ENCODE assay signal across 29 cellular contexts in genomic region chr12:49483621-49484020, GRCh38. TPM values are rescaled to one million over a fixed set of nuclear protein-coding genes. Genes with fewer than 3 reads are reported as not detected.
DNase-seq lines count a peak whose midpoint lies in the region; TF ChIP-seq lines count a peak whose summit lies in the region.
"Had no signal": no experiment of that assay in that cellular context is flagged by ENCODE, and none has a peak within 500 bp of the region (broad histone marks: within the 10 kb centered on the region; RNA-seq: fewer than 3 reads in every experiment).

No MANE protein-coding gene starts in this region.

- no peak overlapping the region for H3K4me3 Mint-ChIP-seq in endodermal cell
- H3K4me3 Mint-ChIP-seq in mesothelial cell of epicardium = no peak overlapping the region
- no peak overlapping the region for H3K4me3 Mint-ChIP-seq in activated CD4-positive, alpha-beta memory T cell treated with anti-CD3 and anti-CD28 coated beads, Interleukin-2, amount 10 ng/mL, durations not matched to agents 7 days and 5 days
- H3K4me3 Mint-ChIP-seq: activated CD4-positive, alpha-beta T cell treated with anti-CD3 and anti-CD28 coated beads, Interleukin-2, amount 10 ng/mL, durations not matched to agents 24 days and 14 days; CD8-positive, alpha-beta memory T cell; effector memory CD8-positive, alpha-beta T cell had no signal

- H3K4me2 ChIP-seq in SK-N-SH = peak overlapping the region; percentile 26; the same call in 1 of the 2 replicates
- H3K4me2 ChIP-seq: hepatocyte had no signal

- peaks cover 36% of the 10 kb centered on the region for H3K4me1 ChIP-seq in HUES48 (ENCODE audit: control insufficient read depth, insufficient read depth, low read length)
- peaks cover 3 to 29% of the 10 kb centered on the region in 2 experiments; a peak in 3 of 4 replicates for H3K4me1 ChIP-seq in SK-N-SH (ENCODE audit: control insufficient read depth in 1 of 2, insufficient read depth in 2 of 2, low read depth in 1 of 2, low read length in 1 of 2)
- H3K4me1 ChIP-seq in endodermal cell (ENCODE audit: control insufficient read depth, insufficient read depth, low read length) = peaks cover 16% of the 10 kb centered on the region
- H3K4me1 ChIP-seq in right atrium auricular region = peaks cover 0 to 14% of the 10 kb centered on the region in 2 donors
- H3K4me1 ChIP-seq: esophagus muscularis mucosa, tibial artery had no signal

- no peak overlapping the region for H2AFZ ChIP-seq in SK-N-SH (ENCODE audit: low read depth)
- H2AFZ ChIP-seq: hepatocyte had no signal

- H3K9me3 ChIP-seq in HUES48 (ENCODE audit: control insufficient read depth, insufficient read depth, low read length) = no peaks in the 10 kb centered on the region
- H3K9me3 ChIP-seq in SK-N-SH = no peaks in the 10 kb centered on the region
- H3K9me3 ChIP-seq in endodermal cell (ENCODE audit: control insufficient read depth, low read length) = no peaks in the 10 kb centered on the region
- no peaks in the 10 kb centered on the region for H3K9me3 ChIP-seq in right atrium auricular region
- H3K9me3 ChIP-seq: BE2C, esophagus muscularis mucosa, tibial artery had no signal

- CTCF ChIA-PET in SK-N-SH (lab: Yijun Ruan, JAX) = interaction anchor here (0.7 to 2.7 kb wide), 3 partner anchors 22 to 125 kb away, joined by 3 to 13 read pairs (median 7); no protein-coding TSS in a partner anchor
- CTCF ChIA-PET in activated CD4-positive, alpha-beta memory T cell treated with anti-CD3 and anti-CD28 coated beads, Interleukin-2, amount 10 ng/mL, durations not matched to agents 7 days and 5 days (lab: Charles Lee) = interaction anchor here (0.6 to 1.7 kb wide), 6 partner anchors 13 to 193 kb away, joined by 3 to 6 read pairs (median 4); no protein-coding TSS in a partner anchor

- peak in 1 of 2 experiments; percentile 33; a peak in 1 of 4 replicates for TF ChIP-seq EP300 in SK-N-SH (IDR thresholded peaks at IDR 0.05; ENCODE audit: borderline replicate concordance in 1 of 2, low read depth in 1 of 2, low read length in 1 of 2)

- H3K27ac ChIP-seq in HUES48 (ENCODE audit: low read depth, low read length) (peak overlapping the region; percentile 85), SK-N-SH (ENCODE audit: low read depth in 2 of 2, low read length in 1 of 2) (peak overlapping the region; percentile 3 to 46; a peak in 3 of 4 replicates), endodermal cell (ENCODE audit: low read depth, low read length) (no peak overlapping the region), right atrium auricular region (no peak overlapping the region)
- H3K27ac ChIP-seq: cardiac muscle cell, coronary artery, esophagus muscularis mucosa, hepatocyte, tibial artery, WERI-Rb-1 had no signal

- peaks cover 96% of the 10 kb centered on the region for H3K79me2 ChIP-seq in SK-N-SH (ENCODE audit: insufficient read depth)

- H3K27me3 ChIP-seq in HUES48 (ENCODE audit: control insufficient read depth, insufficient read depth, low read length) = no peaks in the 10 kb centered on the region
- H3K27me3 ChIP-seq in SK-N-SH (ENCODE audit: insufficient read depth) = no peaks in the 10 kb centered on the region
- H3K27me3 ChIP-seq in endodermal cell (ENCODE audit: control insufficient read depth, insufficient read depth, low read length, poor library complexity, severe bottlenecking) = no peaks in the 10 kb centered on the region
- H3K27me3 ChIP-seq in right atrium auricular region = no peaks in the 10 kb centered on the region
- H3K27me3 ChIP-seq: BE2C, cardiac muscle cell, esophagus muscularis mucosa, hepatocyte, tibial artery had no signal

- H3K36me3 ChIP-seq in HUES48 (ENCODE audit: control insufficient read depth, insufficient read depth, low read length) (no peaks in the 10 kb centered on the region), SK-N-SH (replicated peaks in 1 of 2; ENCODE audit: control insufficient read depth in 1 of 2, insufficient read depth in 2 of 2, low read length in 1 of 2) (peaks cover 6 to 26% of the 10 kb centered on the region in 2 experiments), endodermal cell (ENCODE audit: control insufficient read depth, insufficient read depth, low read length) (peaks cover 28% of the 10 kb centered on the region), right atrium auricular region (peaks cover 9% of the 10 kb centered on the region)

- no peaks in the 10 kb centered on the region for H4K20me1 ChIP-seq in SK-N-SH (ENCODE audit: insufficient read depth)

- H3F3A ChIP-seq in SK-N-SH (replicated peaks; ENCODE audit: insufficient read depth) = peaks cover 19% of the 10 kb centered on the region

- no peak overlapping the region; the same call in 1 of the 2 replicates for H3K9ac ChIP-seq in HUES48 (ENCODE audit: low read depth, low read length)
- H3K9ac ChIP-seq in SK-N-SH = peak overlapping the region; percentile 10; the same call in 1 of the 2 replicates
- no peak overlapping the region for H3K9ac ChIP-seq in endodermal cell (ENCODE audit: extremely low read depth, low read length, poor library complexity, severe bottlenecking)

- WGBS in SK-N-SH (ENCODE audit: low lambda C conversion rate) = 40% methylated on average over 1 of the region's 1 CpG
- WGBS in endodermal cell (ENCODE audit: insufficient coverage in 1 of 2, insufficient read length in 1 of 2), 2 experiments = 71% methylated on average over 1 of the region's 1 CpG; no CpG with 5 or more reads in 1 of the 2 experiments

- DNase-seq in SK-N-SH = no peak
- no peak for DNase-seq in endodermal cell
- no peak for DNase-seq in mesothelial cell of epicardium (ENCODE audit: low spot score in 2 of 2, unreplicated experiment in 2 of 2)
- DNase-seq in activated CD4-positive, alpha-beta memory T cell treated with anti-CD3 and anti-CD28 coated beads, Interleukin-2, amount 10 ng/mL, durations not matched to agents 7 days and 5 days = no peak
- DNase-seq in right atrium auricular region (ENCODE audit: low spot score) = no peak
- DNase-seq in hepatic stellate cell (ENCODE audit: low spot score) = no peak
- DNase-seq: activated CD4-positive, alpha-beta T cell treated with anti-CD3 and anti-CD28 coated beads, Interleukin-2, amount 10 ng/mL, durations not matched to agents 24 days and 14 days; activated effector memory CD4-positive, alpha-beta T cell treated with Interleukin-2 at 50 U/mL for 16 hours; activated T-cell treated with anti-CD3 and anti-CD28 coated beads, Interleukin-2, amount 50 U/mL, for 1 hour; BE2C; CD8-positive, alpha-beta memory T cell; DMS 273 treated with DMSO at 0.1 percent for 48 hours; effector memory CD8-positive, alpha-beta T cell; H7; left colon; NCI-H1048; NCI-H446; NCI-H748 treated with DMSO at 0.1 percent for 48 hours; SIG-M5; stimulated activated CD4-positive, alpha-beta T cell treated with anti-CD3 and anti-CD28 coated beads, Interleukin-12 subunit alpha, Interleukin-12 subunit beta, amount 100 ng/mL, for 4 hours; stimulated activated CD4-positive, alpha-beta T cell treated with anti-CD3 and anti-CD28 coated beads, Interleukin-4, amount 100 ng/mL, for 24 hours; tibial artery; WERI-Rb-1 had no signal

- POLR2A ChIA-PET in SK-N-SH (lab: Yijun Ruan, JAX) = no interaction called here
- POLR2A ChIA-PET in activated CD4-positive, alpha-beta memory T cell treated with anti-CD3 and anti-CD28 coated beads, Interleukin-2, amount 10 ng/mL, durations not matched to agents 7 days and 5 days (lab: Charles Lee) = no interaction called here

- H3K36me3 Mint-ChIP-seq in endodermal cell (ENCODE audit: low read depth) (peaks cover 15% of the 10 kb centered on the region), mesothelial cell of epicardium (peaks cover 8% of the 10 kb centered on the region)
- H3K36me3 Mint-ChIP-seq in activated CD4-positive, alpha-beta memory T cell treated with anti-CD3 and anti-CD28 coated beads, Interleukin-2, amount 10 ng/mL, durations not matched to agents 7 days and 5 days (ENCODE audit: low read depth) = no peaks in the 10 kb centered on the region
- H3K36me3 Mint-ChIP-seq: activated naive CD4-positive, alpha-beta T cell treated with anti-CD3 and anti-CD28 coated beads, Interleukin-2, amount 50 U/mL, for 72 hours had no signal

- H3K4me3 ChIP-seq in HUES48 (ENCODE audit: low read depth, low read length) (no peak overlapping the region), SK-N-SH (ENCODE audit: low read depth in 2 of 2, low read length in 1 of 2) (no peak overlapping the region), endodermal cell (ENCODE audit: low read length) (no peak overlapping the region), right atrium auricular region (no peak overlapping the region)
- H3K4me3 ChIP-seq: cardiac muscle cell, coronary artery, esophagus muscularis mucosa, hepatocyte, tibial artery had no signal

- H3K27me3 Mint-ChIP-seq in endodermal cell (ENCODE audit: insufficient read depth) (no peaks in the 10 kb centered on the region), mesothelial cell of epicardium (ENCODE audit: low read depth) (no peaks in the 10 kb centered on the region)
- no peaks in the 10 kb centered on the region for H3K27me3 Mint-ChIP-seq in activated CD4-positive, alpha-beta memory T cell treated with anti-CD3 and anti-CD28 coated beads, Interleukin-2, amount 10 ng/mL, durations not matched to agents 7 days and 5 days
- H3K27me3 Mint-ChIP-seq: activated CD4-positive, alpha-beta T cell treated with anti-CD3 and anti-CD28 coated beads, Interleukin-2, amount 10 ng/mL, durations not matched to agents 24 days and 14 days; CD8-positive, alpha-beta memory T cell; effector memory CD8-positive, alpha-beta T cell had no signal

- no peak for TF ChIP-seq RAD21 in SK-N-SH (IDR thresholded peaks at IDR 0.05; ENCODE audit: low read length)

- H3K9me3 Mint-ChIP-seq in endodermal cell = no peaks in the 10 kb centered on the region
- H3K9me3 Mint-ChIP-seq in mesothelial cell of epicardium = no peaks in the 10 kb centered on the region
- no peaks in the 10 kb centered on the region for H3K9me3 Mint-ChIP-seq in activated CD4-positive, alpha-beta memory T cell treated with anti-CD3 and anti-CD28 coated beads, Interleukin-2, amount 10 ng/mL, durations not matched to agents 7 days and 5 days
- H3K9me3 Mint-ChIP-seq: activated CD4-positive, alpha-beta T cell treated with anti-CD3 and anti-CD28 coated beads, Interleukin-2, amount 10 ng/mL, durations not matched to agents 24 days and 14 days; activated naive CD4-positive, alpha-beta T cell treated with anti-CD3 and anti-CD28 coated beads, Interleukin-2, amount 50 U/mL, for 72 hours; CD8-positive, alpha-beta memory T cell; effector memory CD8-positive, alpha-beta T cell had no signal

- H3K27ac Mint-ChIP-seq in endodermal cell (peak overlapping the region; percentile 85), mesothelial cell of epicardium (peak overlapping the region; percentile 37)
- H3K27ac Mint-ChIP-seq in activated CD4-positive, alpha-beta memory T cell treated with anti-CD3 and anti-CD28 coated beads, Interleukin-2, amount 10 ng/mL, durations not matched to agents 7 days and 5 days = no peak overlapping the region
- H3K27ac Mint-ChIP-seq: activated CD4-positive, alpha-beta T cell treated with anti-CD3 and anti-CD28 coated beads, Interleukin-2, amount 10 ng/mL, durations not matched to agents 24 days and 14 days; activated naive CD4-positive, alpha-beta T cell treated with anti-CD3 and anti-CD28 coated beads, Interleukin-2, amount 50 U/mL, for 72 hours; effector memory CD8-positive, alpha-beta T cell had no signal

- peaks cover 30% of the 10 kb centered on the region for H3K4me1 Mint-ChIP-seq in endodermal cell
- peaks cover 41% of the 10 kb centered on the region for H3K4me1 Mint-ChIP-seq in mesothelial cell of epicardium
- peaks cover 8% of the 10 kb centered on the region for H3K4me1 Mint-ChIP-seq in activated CD4-positive, alpha-beta memory T cell treated with anti-CD3 and anti-CD28 coated beads, Interleukin-2, amount 10 ng/mL, durations not matched to agents 7 days and 5 days

- H3K9me2 ChIP-seq in SK-N-SH = no peaks in the 10 kb centered on the region

- TF ChIP-seq CTCF in SK-N-SH (IDR thresholded peaks at IDR 0.05) (no peak), endodermal cell (conservative IDR thresholded peaks at IDR 0.05) (no peak), mesothelial cell of epicardium (IDR thresholded peaks at IDR 0.05; ENCODE audit: unreplicated experiment) (no peak), right atrium auricular region (IDR thresholded peaks at IDR 0.05) (no peak)

RNA-seq across cellular contexts. Expression of gene KCNH3, which starts 55.2 kb away (rescaled TPM):
- polyA plus RNA-seq in SK-N-SH (2012; rRNA removed) = 3.2 and 3.7 TPM in 2 replicates
- 1.0 and 1.8 TPM in 2 replicates for polyA plus RNA-seq in SK-N-SH (2012; cell fraction: cytosol; rRNA removed)
- 14.3 and 17.0 TPM in 2 replicates for polyA plus RNA-seq in SK-N-SH (2012; cell fraction: nucleus; rRNA removed)
- total RNA-seq in endodermal cell (1 to 10 TPM in 1 of 2 donors, under 1 TPM in 1; 1.00 to 1.5 TPM), mesothelial cell of epicardium (1.8 to 2.5 TPM (median 2.3 TPM) in 3 replicates), right atrium auricular region (1 to 10 TPM in 1 of 2 donors, under 1 TPM in 1; 0.19 to 1.0 TPM)
- polyA plus RNA-seq in endodermal cell (2013, experiment 1 of 2) = 0.50 TPM
- polyA plus RNA-seq in endodermal cell (2013, experiment 2 of 2) = 0.25 TPM
- under 1 TPM; 0.58 to 0.90 TPM for total RNA-seq in activated CD4-positive, alpha-beta memory T cell treated with anti-CD3 and anti-CD28 coated beads, Interleukin-2, amount 10 ng/mL, durations not matched to agents 7 days and 5 days

Comparison
In these comparisons a context has a peak if more than half of its experiments do, and no peak if none do; other contexts are left out.
1. H3K27ac ChIP-seq: peak in HUES48 (single experiment) and SK-N-SH (2 of 2); none in endodermal cell (single experiment) and right atrium auricular region (0 of 2).